ENCODE assay signal across 10 cellular contexts in the genomic region with DNA sequence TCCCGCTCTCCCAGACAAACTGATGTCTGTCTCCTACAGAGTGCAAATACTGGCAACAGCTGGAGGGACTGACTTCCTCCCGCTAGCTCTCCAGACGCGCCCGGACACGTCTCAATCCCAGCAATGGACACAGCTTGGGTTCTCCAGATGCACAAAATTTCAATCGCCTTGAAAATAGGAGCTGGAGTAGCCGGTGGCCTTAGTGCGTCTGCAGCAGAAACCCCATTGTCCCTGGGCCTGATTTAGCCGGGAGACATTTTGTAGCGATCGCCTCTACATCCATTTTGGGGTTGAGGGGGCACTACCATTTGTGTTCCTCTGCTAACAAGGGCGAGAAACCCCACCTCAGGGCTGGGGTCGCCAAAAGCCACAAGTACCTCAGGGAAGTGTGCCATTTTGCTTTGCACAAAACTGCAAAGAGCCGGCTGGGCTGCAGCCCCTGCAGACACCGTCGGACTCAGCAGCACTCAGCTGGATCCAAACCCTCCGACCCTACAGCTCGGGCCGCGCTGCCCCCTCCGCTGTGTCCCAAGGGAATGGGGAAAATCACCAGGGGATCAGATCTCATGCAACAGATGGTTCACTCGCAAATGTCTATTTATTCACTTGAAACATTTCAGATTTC. TPM values are rescaled to one million over a fixed set of nuclear protein-coding genes. Genes with fewer than 3 reads are reported as not detected.
DNase-seq lines count a peak whose midpoint lies in the region; ATAC-seq and TF ChIP-seq lines count a peak whose summit lies in the region.
"Had no signal": no experiment of that assay in that cellular context is flagged by ENCODE, and none has a peak within 500 bp of the region (broad histone marks: within the 10 kb centered on the region; RNA-seq: fewer than 3 reads in every experiment).

No MANE protein-coding gene starts in this region.

- H3K4me1 ChIP-seq in BLaER1, result peaks cover 18% of the 10 kb centered on the region
- H3K4me1 ChIP-seq in muscle layer of colon (ENCODE audit: insufficient read depth, low read length), result peaks cover 17% of the 10 kb centered on the region

- no peak overlapping the region for H3K4me3 ChIP-seq in BLaER1
- peak overlapping the region; percentile 30 for H3K4me3 ChIP-seq in brain microvascular endothelial cell (ENCODE audit: low read depth, low read length)
- H3K4me3 ChIP-seq in muscle layer of colon (ENCODE audit: low read depth in 1 of 2, low read length in 2 of 2), result peak overlapping the region in 1 of 2 donors; percentile 48

- no peaks in the 10 kb centered on the region for H3K9me3 Mint-ChIP-seq in activated CD8-positive, alpha-beta memory T cell treated with anti-CD3 and anti-CD28 coated beads, Interleukin-2, amount 10 ng/mL, durations not matched to agents 7 days and 5 days (ENCODE audit: low read depth)
- H3K9me3 Mint-ChIP-seq: CD8-positive, alpha-beta memory T cell had no signal

- H3K27ac ChIP-seq in BLaER1 (no peak overlapping the region), brain microvascular endothelial cell (no peak overlapping the region), muscle layer of colon (ENCODE audit: low read depth, low read length) (peak overlapping the region; percentile 59)

- H3K4me1 Mint-ChIP-seq in activated CD8-positive, alpha-beta memory T cell treated with anti-CD3 and anti-CD28 coated beads, Interleukin-2, amount 10 ng/mL, durations not matched to agents 7 days and 5 days, result peaks cover 11% of the 10 kb centered on the region

- no peak overlapping the region for H3K4me3 Mint-ChIP-seq in activated CD8-positive, alpha-beta memory T cell treated with anti-CD3 and anti-CD28 coated beads, Interleukin-2, amount 10 ng/mL, durations not matched to agents 7 days and 5 days

- H3K27ac Mint-ChIP-seq in activated CD8-positive, alpha-beta memory T cell treated with anti-CD3 and anti-CD28 coated beads, Interleukin-2, amount 10 ng/mL, durations not matched to agents 7 days and 5 days, result no peak overlapping the region
- H3K27ac Mint-ChIP-seq: CD8-positive, alpha-beta memory T cell had no signal

- DNase-seq in NCI-H146 (lab: John Stamatoyannopoulos, UW), result peak; percentile 93
- no peak for DNase-seq in brain microvascular endothelial cell
- DNase-seq in activated CD8-positive, alpha-beta memory T cell treated with anti-CD3 and anti-CD28 coated beads, Interleukin-2, amount 10 ng/mL, durations not matched to agents 7 days and 5 days, result no peak
- DNase-seq in NOMO-1 (lab: John Stamatoyannopoulos, UW; ENCODE audit: unreplicated experiment in 2 of 2), result no peak
- DNase-seq in activated naive CD4-positive, alpha-beta T cell (lab: John Stamatoyannopoulos, UW), result no peak

- no peaks in the 10 kb centered on the region for H3K27me3 ChIP-seq in BLaER1
- H3K27me3 ChIP-seq in brain microvascular endothelial cell (replicated peaks), result no peaks in the 10 kb centered on the region
- no peaks in the 10 kb centered on the region for H3K27me3 ChIP-seq in muscle layer of colon (ENCODE audit: control insufficient read depth in 1 of 2, insufficient read depth in 2 of 2, low read length in 2 of 2)

- no peak for TF ChIP-seq CTCF in brain microvascular endothelial cell (IDR thresholded peaks at IDR 0.05; ENCODE audit: low read depth, low read length, missing control alignments)

- peaks cover 19% of the 10 kb centered on the region for H3K27me3 Mint-ChIP-seq in activated CD8-positive, alpha-beta memory T cell treated with anti-CD3 and anti-CD28 coated beads, Interleukin-2, amount 10 ng/mL, durations not matched to agents 7 days and 5 days

- no peak overlapping the region for H3K9ac ChIP-seq in BLaER1
- no peak overlapping the region for H3K9ac ChIP-seq in muscle layer of colon (ENCODE audit: low read length)

- CTCF ChIA-PET in activated CD8-positive, alpha-beta memory T cell treated with anti-CD3 and anti-CD28 coated beads, Interleukin-2, amount 10 ng/mL, durations not matched to agents 7 days and 5 days (lab: Charles Lee), result no interaction called here

- no peaks in the 10 kb centered on the region; the same call in 1 of the 2 replicates for H3K9me3 ChIP-seq in BLaER1
- H3K9me3 ChIP-seq in muscle layer of colon (ENCODE audit: low read length), result no peaks in the 10 kb centered on the region

- no peak for ATAC-seq in activated CD8-positive, alpha-beta memory T cell treated with anti-CD3 and anti-CD28 coated beads, Interleukin-2, amount 10 ng/mL, durations not matched to agents 7 days and 5 days
- no peak for ATAC-seq in HG03460 (IDR thresholded peaks at IDR 0.05; ENCODE audit: unreplicated experiment)
- ATAC-seq: HCT116 had no signal

- in situ Hi-C loops in brain microvascular endothelial cell (cut with HindIII; ENCODE audit: low pct_ligation_motif_present, low sequenced_read_pairs), result no loop called here

- H4K20me1 ChIP-seq in BLaER1, result no peaks in the 10 kb centered on the region

- peak overlapping the region; percentile 68 for H3K4me2 ChIP-seq in BLaER1

- H3K36me3 ChIP-seq in BLaER1 (no peaks in the 10 kb centered on the region), brain microvascular endothelial cell (replicated peaks) (no peaks in the 10 kb centered on the region), muscle layer of colon (ENCODE audit: insufficient read depth, low read length) (no peaks in the 10 kb centered on the region)

- no peaks in the 10 kb centered on the region for H3K36me3 Mint-ChIP-seq in activated CD8-positive, alpha-beta memory T cell treated with anti-CD3 and anti-CD28 coated beads, Interleukin-2, amount 10 ng/mL, durations not matched to agents 7 days and 5 days
- H3K36me3 Mint-ChIP-seq: CD8-positive, alpha-beta memory T cell had no signal

RNA-seq across cellular contexts. Expression of gene CPA2, which starts 5.9 kb away (rescaled TPM):
- not detected for total RNA-seq in activated CD8-positive, alpha-beta memory T cell treated with anti-CD3 and anti-CD28 coated beads, Interleukin-2, amount 10 ng/mL, durations not matched to agents 7 days and 5 days
- total RNA-seq: CD8-positive, alpha-beta memory T cell had no signal

RNA-seq across cellular contexts. Expression of gene CPA4, which starts 20.4 kb away (rescaled TPM):
- not detected for total RNA-seq in activated CD8-positive, alpha-beta memory T cell treated with anti-CD3 and anti-CD28 coated beads, Interleukin-2, amount 10 ng/mL, durations not matched to agents 7 days and 5 days
- total RNA-seq: CD8-positive, alpha-beta memory T cell had no signal
